ENCODE assay signal across 25 cellular contexts in the genomic region with DNA sequence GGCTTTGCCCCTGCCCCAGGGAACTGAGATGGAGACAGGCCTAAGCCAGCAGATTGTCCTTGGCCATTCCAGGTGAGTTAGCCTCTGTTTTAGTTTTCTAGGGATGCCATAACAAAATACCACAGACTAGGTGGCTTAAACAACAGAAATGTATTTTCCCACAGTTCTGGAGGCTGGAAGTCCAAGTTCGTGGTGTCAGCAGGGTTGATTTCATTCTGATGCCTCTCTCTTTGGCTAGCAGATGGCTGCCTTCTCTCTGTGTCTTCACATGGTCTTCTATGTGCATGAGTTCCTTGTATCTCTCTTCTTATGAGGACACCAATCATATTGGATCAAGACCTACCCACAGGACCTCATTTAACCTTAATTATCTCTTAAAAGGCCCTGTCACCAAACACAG. TPM values are rescaled to one million over a fixed set of nuclear protein-coding genes. Genes with fewer than 3 reads are reported as not detected.
"Had no signal": no experiment of that assay in that cellular context is flagged by ENCODE, and none has a peak within 500 bp of the region (broad histone marks: within the 10 kb centered on the region; RNA-seq: fewer than 3 reads in every experiment).

No MANE protein-coding gene starts in this region.

- H3K4me2 ChIP-seq: hepatocyte, neural progenitor cell, smooth muscle cell had no signal

- DNase-seq: left ventricle myocardium inferior; mesendoderm; naive B cell; natural killer cell; nephron progenitor cell; occipital lobe; ovary; right lobe of liver; stimulated activated CD4-positive, alpha-beta T cell treated with anti-CD3 and anti-CD28 coated beads, Interleukin-1b, Interleukin-23, amount 100 ng/mL, for 48 hours; stimulated activated CD4-positive, alpha-beta T cell treated with anti-CD3 and anti-CD28 coated beads, Interleukin-2, amount 100 ng/mL, for 48 hours; stimulated activated CD4-positive, alpha-beta T cell treated with anti-CD3 and anti-CD28 coated beads, Interleukin-4, amount 100 ng/mL, for 4 hours; stimulated activated CD8-positive, alpha-beta memory T cell treated with anti-CD3 and anti-CD28 coated beads, Interleukin-4, amount 100 ng/mL, for 48 hours; stimulated activated naive CD4-positive, alpha-beta T cell treated with Interleukin-2 at 50 U/mL for 16 hours; stimulated activated naive CD8-positive, alpha-beta T cell treated with anti-CD3 and anti-CD28 coated beads, Interleukin-15, amount 100 ng/mL, for 72 hours; thyroid gland; transverse colon; upper lobe of right lung had no signal

- H3K79me2 ChIP-seq: hepatocyte had no signal

- H3K4me3 ChIP-seq: hepatocyte, left ventricle myocardium inferior, lung, neural progenitor cell, ovary, right atrium auricular region, right lobe of liver, smooth muscle cell, thyroid gland, transverse colon, upper lobe of right lung had no signal

- H3K9ac ChIP-seq: neural progenitor cell had no signal

- H2AFZ ChIP-seq: hepatocyte, neural progenitor cell had no signal

- H3K27me3 ChIP-seq: hepatocyte, neural progenitor cell, ovary, right atrium auricular region, right lobe of liver, thyroid gland had no signal

- ATAC-seq: natural killer cell; right lobe of liver; stimulated activated memory B cell treated with anti-CD40 and anti-IgM and Interleukin-4, amounts not matched to agents 10 μg/mL and 1 μg/mL and 100 μg/mL, for 72 hours; stimulated activated naive CD8-positive, alpha-beta T cell treated with anti-CD3 and anti-CD28 coated beads, Interleukin-15, amount 100 ng/mL, for 72 hours; upper lobe of right lung had no signal

- H3K4me1 ChIP-seq: neural progenitor cell, transverse colon had no signal

- H3K27ac ChIP-seq: hepatocyte, left ventricle myocardium inferior, neural progenitor cell, neutrophil, ovary, right atrium auricular region, right lobe of liver, transverse colon, upper lobe of right lung had no signal

- H3K36me3 ChIP-seq: left ventricle myocardium inferior, neural progenitor cell, neutrophil, ovary, right atrium auricular region, right lobe of liver, thyroid gland, transverse colon, upper lobe of right lung had no signal

- H3K9me3 ChIP-seq: neutrophil, ovary, right atrium auricular region, right lobe of liver, thyroid gland, upper lobe of right lung had no signal

RNA-seq across cellular contexts. Expression of gene FAM20A, which starts 12.8 kb away (rescaled TPM):
- total RNA-seq: pulmonary artery endothelial cell had no signal
